Comparison of ENCODE assay signal across 8 cellular contexts in genomic region chr3:9809239-9809614, GRCh38. TPM values are rescaled to one million over a fixed set of nuclear protein-coding genes. Genes with fewer than 3 reads are reported as not detected.
DNase-seq lines count a peak whose midpoint lies in the region; ATAC-seq and TF ChIP-seq lines count a peak whose summit lies in the region.

No MANE protein-coding gene starts in this region.

- no peak for TF ChIP-seq POLR2A in HCT116 (IDR thresholded peaks at IDR 0.05; ENCODE audit: borderline replicate concordance, extremely low read depth, insufficient read depth, insufficient read length)

- H3K4me1 ChIP-seq in BLaER1 treated with 17β-estradiol and CSF1 and Interleukin-3, amounts not matched to agents 10 nM and 100 nM, result peaks cover 31 to 63% (median 44%) of the 10 kb centered on the region in 10 experiments
- H3K4me1 ChIP-seq in HCT116 (ENCODE audit: control insufficient read depth in 1 of 2, insufficient read depth in 2 of 2, low read length in 2 of 2), result peaks cover 11 to 33% of the 10 kb centered on the region in 2 experiments; a peak in 3 of 4 replicates

- H3K4me2 ChIP-seq in BLaER1 treated with 17β-estradiol and CSF1 and Interleukin-3, amounts not matched to agents 10 nM and 100 nM, result peak overlapping the region; percentile 84 to 95 (median 91)
- peak overlapping the region; percentile 73 for H3K4me2 ChIP-seq in HCT116 (ENCODE audit: low read length)

- H3K9me3 ChIP-seq in BLaER1 treated with 17β-estradiol and CSF1 and Interleukin-3, amounts not matched to agents 10 nM and 100 nM (replicated peaks in 1 of 11), result no peaks in the 10 kb centered on the region
- H3K9me3 ChIP-seq in HCT116 (ENCODE audit: control insufficient read depth in 1 of 2, insufficient read depth in 1 of 2, low read depth in 1 of 2, low read length in 2 of 2), result no peaks in the 10 kb centered on the region

- H3K9me3 Mint-ChIP-seq in activated naive CD4-positive, alpha-beta T cell treated with anti-CD3 and anti-CD28 coated beads, Interleukin-2, amount 50 U/mL, for 72 hours, result no peaks in the 10 kb centered on the region

- no peaks in the 10 kb centered on the region; the same call in 1 of the 2 replicates for H3K79me2 ChIP-seq in HCT116 (ENCODE audit: insufficient read depth, low read length)

- DNase-seq in HCT116 (ENCODE audit: low read depth, low spot score) (no peak), islet precursor cell (peak; percentile 54), substantia nigra (lab: John Stamatoyannopoulos, UW) (peak in 1 of 49 donors; percentile 17), NCI-H1417 treated with DMSO at 0.1 percent for 48 hours (lab: John Stamatoyannopoulos, UW) (no peak), AG08395 (ENCODE audit: low spot score) (no peak), iPS-NIHi7 (ENCODE audit: extremely low spot score) (no peak)
- peak in 1 of 2 donors; percentile 67 for DNase-seq in activated naive CD4-positive, alpha-beta T cell treated with anti-CD3 and anti-CD28 coated beads, Interleukin-2, amount 50 U/mL, for 72 hours (ENCODE audit: low spot score in 2 of 2)

- RAD21 ChIA-PET in HCT116 (lab: Charles Lee; ENCODE audit: low non-redundant PET in 1 of 2, low total read pairs in 2 of 2, uncharacterized antibody in 2 of 2, unreplicated experiment in 2 of 2), result no interaction called here

- TF ChIP-seq RAD21 in HCT116 (IDR thresholded peaks at IDR 0.05; ENCODE audit: low read depth), result no peak

- H3K9ac ChIP-seq in BLaER1 treated with 17β-estradiol and CSF1 and Interleukin-3, amounts not matched to agents 10 nM and 100 nM, result peak overlapping the region; percentile 78 to 92 (median 87)
- peak overlapping the region; percentile 68 for H3K9ac ChIP-seq in HCT116 (ENCODE audit: low read length)

- peak; percentile 14 for ATAC-seq in HCT116
- peak; percentile 39 to 67 for ATAC-seq in activated naive CD4-positive, alpha-beta T cell treated with anti-CD3 and anti-CD28 coated beads, Interleukin-2, amount 50 U/mL, for 72 hours

- peak overlapping the region; percentile 90 to 92 for H3K27ac Mint-ChIP-seq in activated naive CD4-positive, alpha-beta T cell treated with anti-CD3 and anti-CD28 coated beads, Interleukin-2, amount 50 U/mL, for 72 hours

- peak overlapping the region; percentile 71 to 92 (median 88) for H3K27ac ChIP-seq in BLaER1 treated with 17β-estradiol and CSF1 and Interleukin-3, amounts not matched to agents 10 nM and 100 nM
- H3K27ac ChIP-seq in HCT116 (ENCODE audit: low read depth, low read length) (peak overlapping the region; percentile 69), substantia nigra (ENCODE audit: low read depth, low read length, poor library complexity, severe bottlenecking) (peak overlapping the region; percentile 90)

- CTCF ChIA-PET in HCT116 (lab: Charles Lee), result interaction anchor here (1.0 to 2.7 kb wide), 5 partner anchors 10 to 137 kb away, joined by 3 to 11 read pairs (median 4); partner anchors contain the start of gene CRELD1

- POLR2A ChIA-PET in HCT116 (lab: Charles Lee), result interaction anchor here (1.4 kb wide), 1 partner anchor 137 kb away, joined by 4 read pairs; no protein-coding TSS in a partner anchor

- no peaks in the 10 kb centered on the region for H3K27me3 ChIP-seq in BLaER1 treated with 17β-estradiol and CSF1 and Interleukin-3, amounts not matched to agents 10 nM and 100 nM
- H3K27me3 ChIP-seq in HCT116 (ENCODE audit: insufficient read depth, low read length), result no peaks in the 10 kb centered on the region

- no peak for TF ChIP-seq CTCF in HCT116 (IDR thresholded peaks at IDR 0.05 in 2 of 3, conservative IDR thresholded peaks at IDR 0.05 in 1 of 3; ENCODE audit: borderline replicate concordance in 1 of 3, insufficient read depth in 1 of 3, low read depth in 2 of 3, low read length in 2 of 3)

- no TSS peak for BruUV-seq in HCT116 (replicated peaks; lab: Mats Ljungman, UMichigan)

- no peaks in the 10 kb centered on the region for H3K9me2 ChIP-seq in HCT116 (ENCODE audit: insufficient read depth)

- H2AFZ ChIP-seq in HCT116 (ENCODE audit: low read depth, low read length, poor library complexity, severe bottlenecking), result no peak overlapping the region

- H3K4me3 ChIP-seq in BLaER1 treated with 17β-estradiol and CSF1 and Interleukin-3, amounts not matched to agents 10 nM and 100 nM, result peak overlapping the region; percentile 59 to 81 (median 69)
- H3K4me3 ChIP-seq in HCT116 (replicated peaks in 1 of 2; ENCODE audit: low read depth in 1 of 2, low read length in 2 of 2), result peak overlapping the region; percentile 35 to 54

- H4K20me1 ChIP-seq in BLaER1 treated with 17β-estradiol and CSF1 and Interleukin-3, amounts not matched to agents 10 nM and 100 nM, result peaks cover 3 to 52% (median 37%) of the 10 kb centered on the region in 11 experiments; a peak in 19 of 22 replicates
- H4K20me1 ChIP-seq in HCT116 (ENCODE audit: insufficient read depth), result no peaks in the 10 kb centered on the region

- intact Hi-C loops in HCT116 (cut with micrococcal nuclease), result loop anchor here (10.0 kb wide), 1 partner anchor 304 kb away; no protein-coding TSS in a partner anchor

- peaks cover 9 to 19% of the 10 kb centered on the region in 2 donors for H3K36me3 Mint-ChIP-seq in activated naive CD4-positive, alpha-beta T cell treated with anti-CD3 and anti-CD28 coated beads, Interleukin-2, amount 50 U/mL, for 72 hours

- peaks cover 38 to 68% (median 54%) of the 10 kb centered on the region in 11 experiments for H3K36me3 ChIP-seq in BLaER1 treated with 17β-estradiol and CSF1 and Interleukin-3, amounts not matched to agents 10 nM and 100 nM
- H3K36me3 ChIP-seq in HCT116 (ENCODE audit: control insufficient read depth in 1 of 2, insufficient read depth in 2 of 2, low read length in 2 of 2), result peaks cover 23 to 24% of the 10 kb centered on the region in 2 experiments; a peak in 3 of 4 replicates

TF ChIP-seq in HCT116, 20 proteins besides CTCF, POLR2A, EP300 and RAD21:
- TF ChIP-seq EZH2phosphoT487 (IDR thresholded peaks at IDR 0.05; ENCODE audit: borderline replicate concordance), result no peak

RNA-seq across cellular contexts. Expression of gene TTLL3, which starts 0.8 kb away (rescaled TPM):
- 40.3 TPM for total RNA-seq in HCT116 (2021; ENCODE audit: unreplicated experiment)
- polyA plus RNA-seq in HCT116 (2012), result 33.3 and 44.5 TPM in 2 replicates
- 100 to 1,000 TPM in 1 of 2 donors, 10 to 100 TPM in 1; 78.1 to 121 TPM for total RNA-seq in activated naive CD4-positive, alpha-beta T cell treated with anti-CD3 and anti-CD28 coated beads, Interleukin-2, amount 50 U/mL, for 72 hours

RNA-seq across cellular contexts. Expression of gene ARPC4, which starts 16.3 kb away (rescaled TPM):
- 110 TPM for total RNA-seq in HCT116 (2021; ENCODE audit: unreplicated experiment)
- polyA plus RNA-seq in HCT116 (2012), result 61.8 and 89.3 TPM in 2 replicates
- total RNA-seq in activated naive CD4-positive, alpha-beta T cell treated with anti-CD3 and anti-CD28 coated beads, Interleukin-2, amount 50 U/mL, for 72 hours, result 100 to 1,000 TPM; 125 to 265 TPM

RNA-seq across cellular contexts. Expression of gene TADA3, which starts 17.0 kb away (rescaled TPM):
- total RNA-seq in HCT116 (2021; ENCODE audit: unreplicated experiment), result 72.0 TPM
- polyA plus RNA-seq in HCT116 (2012), result 57.9 and 70.3 TPM in 2 replicates
- total RNA-seq in activated naive CD4-positive, alpha-beta T cell treated with anti-CD3 and anti-CD28 coated beads, Interleukin-2, amount 50 U/mL, for 72 hours, result 10 to 100 TPM; 47.5 to 92.3 TPM

RNA-seq across cellular contexts. Expression of gene RPUSD3, which starts 34.6 kb away (rescaled TPM):
- 58.0 TPM for total RNA-seq in HCT116 (2021; ENCODE audit: unreplicated experiment)
- polyA plus RNA-seq in HCT116 (2012), result 61.1 and 64.6 TPM in 2 replicates
- 10 to 100 TPM; 70.7 to 83.2 TPM for total RNA-seq in activated naive CD4-positive, alpha-beta T cell treated with anti-CD3 and anti-CD28 coated beads, Interleukin-2, amount 50 U/mL, for 72 hours

RNA-seq across cellular contexts. Expression of gene CAMK1, which starts 39.5 kb away (rescaled TPM):
- total RNA-seq in HCT116 (2021; ENCODE audit: unreplicated experiment), result 19.7 TPM
- 20.6 and 21.8 TPM in 2 replicates for polyA plus RNA-seq in HCT116 (2012)
- total RNA-seq in activated naive CD4-positive, alpha-beta T cell treated with anti-CD3 and anti-CD28 coated beads, Interleukin-2, amount 50 U/mL, for 72 hours, result 10 to 100 TPM; 23.8 to 45.1 TPM
